ENCODE assay signal across 30 cellular contexts in the genomic region with DNA sequence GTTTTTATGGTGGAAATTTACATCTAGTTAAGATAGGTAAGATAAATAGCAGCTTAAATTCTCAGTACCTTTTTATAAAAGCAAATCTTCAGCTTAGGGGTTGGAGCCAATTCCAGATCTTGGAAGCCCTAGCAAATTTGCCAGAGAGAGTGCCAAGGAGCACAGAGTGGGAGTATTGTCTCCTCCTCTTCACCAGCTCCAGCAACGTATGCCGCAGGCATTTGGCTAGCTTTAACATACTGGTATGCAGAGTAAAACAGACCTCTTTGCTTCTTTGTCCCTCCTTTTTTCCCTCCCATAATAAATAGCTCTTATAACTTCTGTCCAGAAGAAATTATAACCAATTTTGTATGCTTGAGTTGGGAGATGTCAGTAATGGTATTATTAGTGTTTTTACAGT.
A peak's percentile ranks its signal among the peaks of the same experiment; 100 is the strongest.
DNase-seq lines count a peak whose midpoint lies in the region; ATAC-seq, FAIRE-seq and TF ChIP-seq lines count a peak whose summit lies in the region.
"Had no signal": no experiment of that assay in that cellular context is flagged by ENCODE, and none has a peak within 500 bp of the region (broad histone marks: within the 10 kb centered on the region; RNA-seq: fewer than 3 reads in every experiment).

No MANE protein-coding gene starts in this region.

- peaks cover 0 to 1% (median 0%) of the 10 kb centered on the region in 4 experiments; a peak in 1 of 7 replicates for H3K27me3 ChIP-seq in H1 (replicated peaks in 1 of 4; ENCODE audit: control insufficient read depth in 3 of 4, extremely low read depth in 1 of 4, insufficient read depth in 3 of 4, low read length in 3 of 4)
- H3K27me3 ChIP-seq: BLaER1 treated with 17β-estradiol and CSF1 and Interleukin-3, amounts not matched to agents 10 nM and 100 nM; colonic mucosa; sigmoid colon; transverse colon had no signal

- no peak overlapping the region for H3K14ac ChIP-seq in H1 (ENCODE audit: insufficient read length)

- no peak overlapping the region for H2BK20ac ChIP-seq in H1 (ENCODE audit: low read length)

- POLR2A ChIA-PET in WTC11 (lab: Charles Lee) (no interaction called here), H1 (lab: Charles Lee; ENCODE audit: partially characterized antibody) (no interaction called here)

- H3K4me3 Mint-ChIP-seq in WTC11 (no peak overlapping the region), T-helper 17 cell (no peak overlapping the region)
- H3K4me3 Mint-ChIP-seq: activated CD8-positive, alpha-beta T cell treated with anti-CD3 and anti-CD28 coated beads for 36 hours; activated naive CD4-positive, alpha-beta T cell treated with anti-CD3 and anti-CD28 coated beads, Interleukin-2, amount 10 ng/mL, durations not matched to agents 7 days and 5 days; activated T-helper 1 cell treated with anti-CD3 and anti-CD28 coated beads, Interleukin-12 subunit alpha, Interleukin-12 subunit beta, Interleukin-2, Interleukin-4 antibody, amounts not matched to agents 30 ng/mL and 10 ng/mL and 1 ng/mL, durations not matched to agents 14 hours and 24 hours and 36 hours; T-helper 1 cell treated with Interleukin-12 subunit alpha and Interleukin-12 subunit beta and Interleukin-4 antibody, amounts not matched to agents 30 μg/mL and 1 μg/mL, for 36 hours had no signal

- no peak overlapping the region for H3K27ac ChIP-seq in H1 (ENCODE audit: low read depth, low read length)
- H3K27ac ChIP-seq: BLaER1 treated with 17β-estradiol and CSF1 and Interleukin-3, amounts not matched to agents 10 nM and 100 nM; colonic mucosa; sigmoid colon; transverse colon had no signal

- H3K4me3 ChIP-seq in LNCaP clone FGC (ENCODE audit: low read depth, low read length) (no peak overlapping the region), H1 (ENCODE audit: extremely low read depth in 1 of 4, insufficient read depth in 2 of 4, low read depth in 3 of 4, low read length in 4 of 4) (no peak overlapping the region)
- H3K4me3 ChIP-seq: BLaER1 treated with 17β-estradiol and CSF1 and Interleukin-3, amounts not matched to agents 10 nM and 100 nM; colonic mucosa; sigmoid colon; transverse colon had no signal

- no peak overlapping the region for H2BK5ac ChIP-seq in H1 (ENCODE audit: low read depth, low read length)

- H3K18ac ChIP-seq in H1 (ENCODE audit: extremely low read depth, low read length), result no peak overlapping the region

- peaks cover 19% of the 10 kb centered on the region for H3K4me1 Mint-ChIP-seq in WTC11
- H3K4me1 Mint-ChIP-seq in T-helper 17 cell, result peaks cover 4% of the 10 kb centered on the region
- H3K4me1 Mint-ChIP-seq: activated naive CD4-positive, alpha-beta T cell treated with anti-CD3 and anti-CD28 coated beads, Interleukin-2, amount 10 ng/mL, durations not matched to agents 7 days and 5 days had no signal

- no peak overlapping the region for H4K8ac ChIP-seq in H1 (ENCODE audit: extremely low read depth, insufficient read depth, low read length)

- TF ChIP-seq CTCF in LNCaP clone FGC (IDR thresholded peaks at IDR 0.05; ENCODE audit: control insufficient read depth, extremely low read depth, insufficient read depth), result no peak
- TF ChIP-seq CTCF in WTC11 (IDR thresholded peaks at IDR 0.05), result no peak
- no peak for TF ChIP-seq CTCF in H1 (IDR thresholded peaks at IDR 0.05; ENCODE audit: control extremely low read depth in 1 of 3, insufficient read depth in 1 of 3, low read depth in 1 of 3, low read length in 3 of 3)

- no peak overlapping the region for H3K56ac ChIP-seq in H1 (replicated peaks; ENCODE audit: insufficient read length, low read depth, low read length)

- TF ChIP-seq POLR2A in H1 (IDR thresholded peaks at IDR 0.05; ENCODE audit: control extremely low read depth in 1 of 2, low read depth in 2 of 2, low read length in 2 of 2), result no peak

- H3K9ac ChIP-seq in H1 (replicated peaks in 1 of 4; ENCODE audit: extremely low read depth in 1 of 4, low read depth in 3 of 4, low read length in 3 of 4), result no peak overlapping the region
- H3K9ac ChIP-seq: BLaER1 treated with 17β-estradiol and CSF1 and Interleukin-3, amounts not matched to agents 10 nM and 100 nM had no signal

- TF ChIP-seq EP300 in H1 (IDR thresholded peaks at IDR 0.05; ENCODE audit: borderline replicate concordance in 1 of 2, low read depth in 2 of 2, low read length in 2 of 2), result no peak

- 73% methylated on average over 2 of the region's 2 CpGs; no CpG with 5 or more reads in 1 of the 2 experiments for WGBS in H1 (ENCODE audit: extremely low coverage in 1 of 2, insufficient coverage in 1 of 2, insufficient read length in 1 of 2, insufficient replicate concordance in 2 of 2, low coverage in 1 of 2, low lambda C conversion rate in 2 of 2, missing lambda C conversion rate in 1 of 2), 2 experiments

- no peak overlapping the region for H2BK120ac ChIP-seq in H1 (replicated peaks; ENCODE audit: low read depth, low read length)

- CTCF ChIA-PET in WTC11 (lab: Charles Lee) (no interaction called here), H1 (lab: Charles Lee; ENCODE audit: partially characterized antibody) (no interaction called here)

- no peak for FAIRE-seq in H1 (lab: Jason Lieb, UNC)
- FAIRE-seq: G401.6, TTC549 had no signal

- no peaks in the 10 kb centered on the region for H3K79me2 ChIP-seq in H1 (ENCODE audit: control insufficient read depth in 1 of 2, insufficient read depth in 2 of 2, low read length in 2 of 2)

- no peak overlapping the region for H2AK5ac ChIP-seq in H1 (ENCODE audit: low read depth, low read length)

- no peak overlapping the region for H4K91ac ChIP-seq in H1 (replicated peaks; ENCODE audit: insufficient read length, low read length)

- no peaks in the 10 kb centered on the region for H3K79me1 ChIP-seq in H1 (ENCODE audit: low read depth, low read length)

- 0 out of 2 replicates have a peak overlapping the region, but pooled peaks have one; percentile 3 for H2AFZ ChIP-seq in H1 (ENCODE audit: low read length)

- H3K27ac Mint-ChIP-seq in WTC11, result no peak overlapping the region
- H3K27ac Mint-ChIP-seq in T-helper 17 cell, result no peak overlapping the region
- H3K27ac Mint-ChIP-seq: activated CD8-positive, alpha-beta T cell treated with anti-CD3 and anti-CD28 coated beads for 36 hours; activated naive CD4-positive, alpha-beta T cell treated with anti-CD3 and anti-CD28 coated beads, Interleukin-2, amount 10 ng/mL, durations not matched to agents 7 days and 5 days; activated T-helper 1 cell treated with anti-CD3 and anti-CD28 coated beads, Interleukin-12 subunit alpha, Interleukin-12 subunit beta, Interleukin-2, Interleukin-4 antibody, amounts not matched to agents 30 ng/mL and 10 ng/mL and 1 ng/mL, durations not matched to agents 14 hours and 24 hours and 36 hours; progenitor cell of endocrine pancreas; T-helper 1 cell treated with Interleukin-12 subunit alpha and Interleukin-12 subunit beta and Interleukin-4 antibody, amounts not matched to agents 30 μg/mL and 1 μg/mL, for 36 hours had no signal

- no peaks in the 10 kb centered on the region for H4K20me1 ChIP-seq in H1 (replicated peaks in 1 of 2; ENCODE audit: control insufficient read depth in 1 of 2, insufficient read depth in 2 of 2, low read length in 2 of 2)
- H4K20me1 ChIP-seq: BLaER1 treated with 17β-estradiol and CSF1 and Interleukin-3, amounts not matched to agents 10 nM and 100 nM had no signal

- no peak for TF ChIP-seq RAD21 in H1 (IDR thresholded peaks at IDR 0.05 in 1 of 2, conservative IDR thresholded peaks at IDR 0.05 in 1 of 2; ENCODE audit: low read depth in 2 of 2, low read length in 2 of 2)

- H3K36me3 Mint-ChIP-seq in WTC11 (no peaks in the 10 kb centered on the region), T-helper 17 cell (ENCODE audit: low read depth) (no peaks in the 10 kb centered on the region)
- H3K36me3 Mint-ChIP-seq: activated naive CD4-positive, alpha-beta T cell treated with anti-CD3 and anti-CD28 coated beads, Interleukin-2, amount 10 ng/mL, durations not matched to agents 7 days and 5 days had no signal

- H3K9me3 Mint-ChIP-seq in WTC11, result no peaks in the 10 kb centered on the region
- H3K9me3 Mint-ChIP-seq: activated CD8-positive, alpha-beta T cell treated with anti-CD3 and anti-CD28 coated beads for 36 hours; activated naive CD4-positive, alpha-beta T cell treated with anti-CD3 and anti-CD28 coated beads, Interleukin-2, amount 10 ng/mL, durations not matched to agents 7 days and 5 days; activated T-helper 1 cell treated with anti-CD3 and anti-CD28 coated beads, Interleukin-12 subunit alpha, Interleukin-12 subunit beta, Interleukin-2, Interleukin-4 antibody, amounts not matched to agents 30 ng/mL and 10 ng/mL and 1 ng/mL, durations not matched to agents 14 hours and 24 hours and 36 hours; T-helper 1 cell treated with Interleukin-12 subunit alpha and Interleukin-12 subunit beta and Interleukin-4 antibody, amounts not matched to agents 30 μg/mL and 1 μg/mL, for 36 hours had no signal

- H3K4me1 ChIP-seq in H1 (replicated peaks in 1 of 4; ENCODE audit: control insufficient read depth in 3 of 4, insufficient read depth in 4 of 4, low read length in 3 of 4), result peaks cover 0 to 4% (median 0%) of the 10 kb centered on the region in 4 experiments; a peak in 2 of 7 replicates
- H3K4me1 ChIP-seq: colonic mucosa, transverse colon had no signal

- DNase-seq in LNCaP clone FGC (ENCODE audit: low read depth) (peak; percentile 37), WTC11 (ENCODE audit: low spot score) (no peak), H1 (ENCODE audit: low read depth in 1 of 2, low spot score in 2 of 2) (no peak), superior temporal gyrus (ENCODE audit: extremely low spot score) (peak; percentile 76), T-helper 17 cell (no peak), NCI-H2029 treated with DMSO at 0.1 percent for 48 hours (lab: John Stamatoyannopoulos, UW) (no peak)
- no peak for DNase-seq in activated CD4-positive, alpha-beta T cell treated with anti-CD3 and anti-CD28 coated beads, Interleukin-2, amount 50 U/mL, for 1 hour
- DNase-seq: activated CD4-positive, CD25-positive, alpha-beta regulatory T cell treated with anti-CD3 and anti-CD28 coated beads, Interleukin-2, amount 50 U/mL, for 72 hours; activated CD8-positive, alpha-beta memory T cell treated with anti-CD3 and anti-CD28 coated beads, Interleukin-2, amount 50 U/mL, for 48 hours; activated CD8-positive, alpha-beta T cell treated with anti-CD3 and anti-CD28 coated beads for 36 hours; activated naive CD4-positive, alpha-beta T cell treated with anti-CD3 and anti-CD28 coated beads, Interleukin-2, amount 10 ng/mL, durations not matched to agents 7 days and 5 days; colonic mucosa; effector memory CD4-positive, alpha-beta T cell; glutamatergic neuron; Karpas-422; mesendoderm; MV-4-11; NCI-H146; NK-92 treated with Interleukin-12 subunit alpha and Interleukin-12 subunit beta, amount 100 ng/mL, for 24 hours; sigmoid colon; stimulated activated CD4-positive, alpha-beta T cell treated with anti-CD3 and anti-CD28 coated beads, Interleukin-12 subunit alpha, Interleukin-12 subunit beta, amount 100 ng/mL, for 4 hours; stimulated activated CD4-positive, alpha-beta T cell treated with anti-CD3 and anti-CD28 coated beads, Interleukin-2, amount 100 ng/mL, for 48 hours; transverse colon had no signal

- ATAC-seq in WTC11, result 0 out of 2 replicates have a peak, but pooled peaks have one; percentile 59
- ATAC-seq in T-helper 17 cell, result no peak
- ATAC-seq: activated CD8-positive, alpha-beta T cell treated with anti-CD3 and anti-CD28 coated beads for 36 hours; SK-N-SH treated with all-trans-retinoic acid at 6 μM for 48 hours had no signal

- H4K5ac ChIP-seq in H1 (ENCODE audit: insufficient read length, low read depth, low read length), result no peak overlapping the region

- H3K23me2 ChIP-seq in H1 (ENCODE audit: low read depth, low read length), result no peaks in the 10 kb centered on the region; the same call in 1 of the 2 replicates

- H3K9me3 ChIP-seq in H1 (ENCODE audit: insufficient read depth in 2 of 2, low read depth in 1 of 2, low read length in 1 of 2) (no peaks in the 10 kb centered on the region), T-helper 17 cell (ENCODE audit: control insufficient read depth, low read length, poor library complexity, severe bottlenecking) (no peaks in the 10 kb centered on the region)
- H3K9me3 ChIP-seq: BLaER1 treated with 17β-estradiol and CSF1 and Interleukin-3, amounts not matched to agents 10 nM and 100 nM; colonic mucosa; sigmoid colon; transverse colon had no signal

- H3K36me3 ChIP-seq in H1 (ENCODE audit: control insufficient read depth in 2 of 4, insufficient read depth in 4 of 4, low read length in 3 of 4), result no peaks in the 10 kb centered on the region
- H3K36me3 ChIP-seq: BLaER1 treated with 17β-estradiol and CSF1 and Interleukin-3, amounts not matched to agents 10 nM and 100 nM; colonic mucosa; sigmoid colon; transverse colon had no signal

- H3K23ac ChIP-seq in H1 (ENCODE audit: insufficient read length), result no peak overlapping the region

- H3K4ac ChIP-seq in H1 (replicated peaks; ENCODE audit: insufficient read length, low read depth, low read length), result no peak overlapping the region

- no peak overlapping the region for H2BK12ac ChIP-seq in H1 (ENCODE audit: low read depth, low read length)

- no peak overlapping the region for H3K4me2 ChIP-seq in H1 (ENCODE audit: insufficient read depth in 1 of 2, low read depth in 2 of 2, low read length in 2 of 2)
- H3K4me2 ChIP-seq: BLaER1 treated with 17β-estradiol and CSF1 and Interleukin-3, amounts not matched to agents 10 nM and 100 nM had no signal

- no peak overlapping the region for H2BK15ac ChIP-seq in H1 (ENCODE audit: low read length)

- no peaks in the 10 kb centered on the region for H3K27me3 Mint-ChIP-seq in WTC11 (ENCODE audit: low read depth)
- H3K27me3 Mint-ChIP-seq in T-helper 17 cell, result no peaks in the 10 kb centered on the region
- H3K27me3 Mint-ChIP-seq: progenitor cell of endocrine pancreas had no signal

Comparison
In these comparisons a context has a peak if more than half of its experiments do, and no peak if none do; other contexts are left out.
1. DNase-seq: peak in LNCaP clone FGC (single experiment) and superior temporal gyrus (single experiment); none in WTC11 (single experiment), H1 (0 of 2), T-helper 17 cell (0 of 3), activated CD4-positive, alpha-beta T cell treated with anti-CD3 and anti-CD28 coated beads, Interleukin-2, amount 50 U/mL, for 1 hour (single experiment) and NCI-H2029 treated with DMSO at 0.1 percent for 48 hours (single experiment).